15 cellular contexts compared by ENCODE assay signal in genomic region chr5:143205879-143206193, GRCh38.
DNase-seq lines count a peak whose midpoint lies in the region; ATAC-seq and TF ChIP-seq lines count a peak whose summit lies in the region.
"Had no signal": no experiment of that assay in that cellular context is flagged by ENCODE, and none has a peak within 500 bp of the region (broad histone marks: within the 10 kb centered on the region; RNA-seq: fewer than 3 reads in every experiment).

No MANE protein-coding gene starts in this region.

- H3K4me2 ChIP-seq in GM23248 (ENCODE audit: unreplicated experiment) (no peak overlapping the region), smooth muscle cell (no peak overlapping the region)
- H3K4me2 ChIP-seq: A549 had no signal

- no peaks in the 10 kb centered on the region for H3K79me2 ChIP-seq in GM23248 (ENCODE audit: insufficient read depth)
- no peaks in the 10 kb centered on the region for H3K79me2 ChIP-seq in smooth muscle cell (ENCODE audit: low read depth)

- H3K36me3 ChIP-seq in GM23248 (ENCODE audit: low read depth) (no peaks in the 10 kb centered on the region), smooth muscle cell (ENCODE audit: low read depth) (no peaks in the 10 kb centered on the region)
- H3K36me3 ChIP-seq: colonic mucosa, tibial artery had no signal

- H3K4me1 ChIP-seq in GM23248 (ENCODE audit: insufficient read depth), result peaks cover 38% of the 10 kb centered on the region
- H3K4me1 ChIP-seq in smooth muscle cell (ENCODE audit: low read depth), result no peaks in the 10 kb centered on the region
- H3K4me1 ChIP-seq: colonic mucosa had no signal

- CTCF ChIA-PET in activated CD8-positive, alpha-beta T cell treated with anti-CD3 and anti-CD28 coated beads for 36 hours (lab: Charles Lee), result interaction anchor here (1.1 kb wide), 1 partner anchor 198 kb away, joined by 3 read pairs; the partner anchor contains the start of gene NR3C1
- CTCF ChIA-PET in activated CD8-positive, alpha-beta T cell treated with anti-CD3 and anti-CD28 coated beads, Interleukin-2, amount 10 ng/mL, durations not matched to agents 7 days and 5 days (lab: Charles Lee), result interaction anchor here (1.1 to 1.3 kb wide), 3 partner anchors 14 to 192 kb away, joined by 3 to 5 read pairs (median 5); no protein-coding TSS in a partner anchor

- H2AFZ ChIP-seq in GM23248, result no peak overlapping the region
- H2AFZ ChIP-seq in smooth muscle cell (ENCODE audit: low read depth), result no peak overlapping the region

- peaks cover 29% of the 10 kb centered on the region for H3F3A ChIP-seq in GM23248 (ENCODE audit: insufficient read depth)
- H3F3A ChIP-seq in smooth muscle cell (ENCODE audit: low read depth), result peaks cover 9% of the 10 kb centered on the region

- H3K27ac ChIP-seq in GM23248 (peak overlapping the region; percentile 60), smooth muscle cell (ENCODE audit: low read depth) (peak overlapping the region; percentile 45)
- H3K27ac ChIP-seq: colonic mucosa, tibial artery had no signal

- H3K9me2 ChIP-seq in GM23248 (ENCODE audit: insufficient read depth), result no peaks in the 10 kb centered on the region

- H4K20me1 ChIP-seq in GM23248 (ENCODE audit: insufficient read depth) (no peaks in the 10 kb centered on the region), smooth muscle cell (ENCODE audit: low read depth) (no peaks in the 10 kb centered on the region)

- H3K4me1 Mint-ChIP-seq in activated CD8-positive, alpha-beta T cell treated with anti-CD3 and anti-CD28 coated beads for 36 hours (ENCODE audit: low read depth), result peaks cover 22% of the 10 kb centered on the region
- H3K4me1 Mint-ChIP-seq in activated CD8-positive, alpha-beta T cell treated with anti-CD3 and anti-CD28 coated beads, Interleukin-2, amount 10 ng/mL, durations not matched to agents 7 days and 5 days (ENCODE audit: low read depth), result peaks cover 7% of the 10 kb centered on the region
- H3K4me1 Mint-ChIP-seq in activated T-helper 1 cell treated with anti-CD3 and anti-CD28 coated beads, Interleukin-12 subunit alpha, Interleukin-12 subunit beta, Interleukin-2, Interleukin-4 antibody, amounts not matched to agents 30 ng/mL and 10 ng/mL and 1 ng/mL, durations not matched to agents 14 hours and 24 hours and 36 hours (ENCODE audit: low read depth), result peaks cover 40% of the 10 kb centered on the region
- H3K4me1 Mint-ChIP-seq: activated naive CD4-positive, alpha-beta T cell treated with anti-CD3 and anti-CD28 coated beads, Interleukin-2, amount 50 U/mL, for 24 hours had no signal

- in situ Hi-C loops in GM23248 (cut with MboI), result no loop called here

- no peak for DNase-seq in activated CD8-positive, alpha-beta T cell treated with anti-CD3 and anti-CD28 coated beads for 36 hours
- DNase-seq in activated CD8-positive, alpha-beta T cell treated with anti-CD3 and anti-CD28 coated beads, Interleukin-2, amount 10 ng/mL, durations not matched to agents 7 days and 5 days, result no peak
- DNase-seq in GM23248 (no peak), smooth muscle cell (lab: John Stamatoyannopoulos, UW; ENCODE audit: unreplicated experiment) (no peak), NCI-H128 (lab: John Stamatoyannopoulos, UW; ENCODE audit: unreplicated experiment) (no peak)
- DNase-seq in activated T-helper 1 cell treated with anti-CD3 and anti-CD28 coated beads, Interleukin-12 subunit alpha, Interleukin-12 subunit beta, Interleukin-2, Interleukin-4 antibody, amounts not matched to agents 30 ng/mL and 10 ng/mL and 1 ng/mL, durations not matched to agents 14 hours and 24 hours and 36 hours (ENCODE audit: low spot score), result no peak
- DNase-seq: activated CD4-positive, alpha-beta T cell treated with anti-CD3 and anti-CD28 coated beads, Interleukin-2, amount 10 ng/mL, durations not matched to agents 24 days and 14 days; colonic mucosa; DMS 273 treated with DMSO at 0.1 percent for 48 hours; naive thymus-derived CD8-positive, alpha-beta T cell; tibial artery had no signal

- H3K27me3 Mint-ChIP-seq in activated CD8-positive, alpha-beta T cell treated with anti-CD3 and anti-CD28 coated beads for 36 hours, result no peaks in the 10 kb centered on the region
- H3K27me3 Mint-ChIP-seq in activated CD8-positive, alpha-beta T cell treated with anti-CD3 and anti-CD28 coated beads, Interleukin-2, amount 10 ng/mL, durations not matched to agents 7 days and 5 days (ENCODE audit: low read depth), result no peaks in the 10 kb centered on the region
- H3K27me3 Mint-ChIP-seq in activated T-helper 1 cell treated with anti-CD3 and anti-CD28 coated beads, Interleukin-12 subunit alpha, Interleukin-12 subunit beta, Interleukin-2, Interleukin-4 antibody, amounts not matched to agents 30 ng/mL and 10 ng/mL and 1 ng/mL, durations not matched to agents 14 hours and 24 hours and 36 hours (ENCODE audit: insufficient read depth), result peaks cover 1% of the 10 kb centered on the region
- H3K27me3 Mint-ChIP-seq: activated CD4-positive, alpha-beta T cell treated with anti-CD3 and anti-CD28 coated beads, Interleukin-2, amount 10 ng/mL, durations not matched to agents 24 days and 14 days; activated naive CD4-positive, alpha-beta T cell treated with anti-CD3 and anti-CD28 coated beads, Interleukin-2, amount 50 U/mL, for 24 hours; naive thymus-derived CD8-positive, alpha-beta T cell had no signal

- TF ChIP-seq CTCF in activated CD8-positive, alpha-beta T cell treated with anti-CD3 and anti-CD28 coated beads for 36 hours (IDR thresholded peaks at IDR 0.05), result no peak
- TF ChIP-seq CTCF in smooth muscle cell (IDR thresholded peaks at IDR 0.05; ENCODE audit: borderline replicate concordance, insufficient read depth, poor library complexity, severe bottlenecking), result no peak

- no peaks in the 10 kb centered on the region for H3K9me3 Mint-ChIP-seq in activated CD8-positive, alpha-beta T cell treated with anti-CD3 and anti-CD28 coated beads for 36 hours
- H3K9me3 Mint-ChIP-seq in activated CD8-positive, alpha-beta T cell treated with anti-CD3 and anti-CD28 coated beads, Interleukin-2, amount 10 ng/mL, durations not matched to agents 7 days and 5 days (ENCODE audit: insufficient read depth), result peaks cover 5% of the 10 kb centered on the region
- peaks cover 9% of the 10 kb centered on the region for H3K9me3 Mint-ChIP-seq in activated T-helper 1 cell treated with anti-CD3 and anti-CD28 coated beads, Interleukin-12 subunit alpha, Interleukin-12 subunit beta, Interleukin-2, Interleukin-4 antibody, amounts not matched to agents 30 ng/mL and 10 ng/mL and 1 ng/mL, durations not matched to agents 14 hours and 24 hours and 36 hours
- H3K9me3 Mint-ChIP-seq: activated naive CD4-positive, alpha-beta T cell treated with anti-CD3 and anti-CD28 coated beads, Interleukin-2, amount 50 U/mL, for 24 hours had no signal

- 84 to 90% methylated on average over 3 of the region's 3 CpGs for WGBS in GM23248 (ENCODE audit: low coverage in 1 of 2, low lambda C conversion rate in 2 of 2, missing lambda C conversion rate in 2 of 2), 2 experiments
- 83% methylated on average over 3 of the region's 3 CpGs for WGBS in smooth muscle cell (ENCODE audit: low lambda C conversion rate)

- peaks cover 7% of the 10 kb centered on the region for H3K36me3 Mint-ChIP-seq in activated CD8-positive, alpha-beta T cell treated with anti-CD3 and anti-CD28 coated beads for 36 hours (ENCODE audit: low read depth)
- peaks cover 13% of the 10 kb centered on the region for H3K36me3 Mint-ChIP-seq in activated CD8-positive, alpha-beta T cell treated with anti-CD3 and anti-CD28 coated beads, Interleukin-2, amount 10 ng/mL, durations not matched to agents 7 days and 5 days (ENCODE audit: low read depth)
- H3K36me3 Mint-ChIP-seq in activated T-helper 1 cell treated with anti-CD3 and anti-CD28 coated beads, Interleukin-12 subunit alpha, Interleukin-12 subunit beta, Interleukin-2, Interleukin-4 antibody, amounts not matched to agents 30 ng/mL and 10 ng/mL and 1 ng/mL, durations not matched to agents 14 hours and 24 hours and 36 hours (ENCODE audit: low read depth), result peaks cover 15% of the 10 kb centered on the region

- H3K4me3 ChIP-seq in GM23248, result no peak overlapping the region
- H3K4me3 ChIP-seq in smooth muscle cell, result no peak overlapping the region
- H3K4me3 ChIP-seq: A549, colonic mucosa, tibial artery had no signal

- H3K27ac Mint-ChIP-seq in activated CD8-positive, alpha-beta T cell treated with anti-CD3 and anti-CD28 coated beads for 36 hours, result peak overlapping the region; percentile 79
- H3K27ac Mint-ChIP-seq in activated CD8-positive, alpha-beta T cell treated with anti-CD3 and anti-CD28 coated beads, Interleukin-2, amount 10 ng/mL, durations not matched to agents 7 days and 5 days, result no peak overlapping the region
- H3K27ac Mint-ChIP-seq in activated T-helper 1 cell treated with anti-CD3 and anti-CD28 coated beads, Interleukin-12 subunit alpha, Interleukin-12 subunit beta, Interleukin-2, Interleukin-4 antibody, amounts not matched to agents 30 ng/mL and 10 ng/mL and 1 ng/mL, durations not matched to agents 14 hours and 24 hours and 36 hours, result peak overlapping the region; percentile 57
- H3K27ac Mint-ChIP-seq: activated CD4-positive, alpha-beta T cell treated with anti-CD3 and anti-CD28 coated beads, Interleukin-2, amount 10 ng/mL, durations not matched to agents 24 days and 14 days; activated naive CD4-positive, alpha-beta T cell treated with anti-CD3 and anti-CD28 coated beads, Interleukin-2, amount 50 U/mL, for 24 hours had no signal

- H3K27me3 ChIP-seq in GM23248 (replicated peaks; ENCODE audit: insufficient read depth) (no peaks in the 10 kb centered on the region), smooth muscle cell (ENCODE audit: low read depth) (no peaks in the 10 kb centered on the region)
- H3K27me3 ChIP-seq: colonic mucosa, tibial artery had no signal

- H3K9ac ChIP-seq in GM23248, result no peak overlapping the region
- no peak overlapping the region for H3K9ac ChIP-seq in smooth muscle cell (ENCODE audit: low read depth)

- H3K9me3 ChIP-seq in GM23248 (ENCODE audit: low read depth) (no peaks in the 10 kb centered on the region), smooth muscle cell (replicated peaks; ENCODE audit: low read depth) (no peaks in the 10 kb centered on the region)
- H3K9me3 ChIP-seq: colonic mucosa, tibial artery had no signal

- ATAC-seq in activated CD8-positive, alpha-beta T cell treated with anti-CD3 and anti-CD28 coated beads for 36 hours, result no peak
- ATAC-seq in activated CD8-positive, alpha-beta T cell treated with anti-CD3 and anti-CD28 coated beads, Interleukin-2, amount 10 ng/mL, durations not matched to agents 7 days and 5 days, result no peak
- ATAC-seq in HG03354 (IDR thresholded peaks at IDR 0.05; ENCODE audit: poor library complexity, severe bottlenecking, unreplicated experiment), result no peak
- no peak for ATAC-seq in HG03457 (IDR thresholded peaks at IDR 0.05; ENCODE audit: unreplicated experiment)
- ATAC-seq: naive thymus-derived CD8-positive, alpha-beta T cell had no signal

- intact Hi-C loops in activated CD8-positive, alpha-beta T cell treated with anti-CD3 and anti-CD28 coated beads for 36 hours (cut with micrococcal nuclease), result no loop called here
- intact Hi-C loops in activated T-helper 1 cell treated with anti-CD3 and anti-CD28 coated beads, Interleukin-12 subunit alpha, Interleukin-12 subunit beta, Interleukin-2, Interleukin-4 antibody, amounts not matched to agents 30 ng/mL and 10 ng/mL and 1 ng/mL, durations not matched to agents 14 hours and 24 hours and 36 hours (cut with micrococcal nuclease), result no loop called here

- POLR2A ChIA-PET in activated CD8-positive, alpha-beta T cell treated with anti-CD3 and anti-CD28 coated beads for 36 hours (lab: Charles Lee), result interaction anchor here (1.6 kb wide), 1 partner anchor 17 kb away, joined by 4 read pairs; no protein-coding TSS in a partner anchor
- POLR2A ChIA-PET in activated CD8-positive, alpha-beta T cell treated with anti-CD3 and anti-CD28 coated beads, Interleukin-2, amount 10 ng/mL, durations not matched to agents 7 days and 5 days (lab: Charles Lee), result no interaction called here

- H3K4me3 Mint-ChIP-seq in activated CD8-positive, alpha-beta T cell treated with anti-CD3 and anti-CD28 coated beads for 36 hours, result no peak overlapping the region
- no peak overlapping the region for H3K4me3 Mint-ChIP-seq in activated CD8-positive, alpha-beta T cell treated with anti-CD3 and anti-CD28 coated beads, Interleukin-2, amount 10 ng/mL, durations not matched to agents 7 days and 5 days
- no peak overlapping the region for H3K4me3 Mint-ChIP-seq in activated T-helper 1 cell treated with anti-CD3 and anti-CD28 coated beads, Interleukin-12 subunit alpha, Interleukin-12 subunit beta, Interleukin-2, Interleukin-4 antibody, amounts not matched to agents 30 ng/mL and 10 ng/mL and 1 ng/mL, durations not matched to agents 14 hours and 24 hours and 36 hours
- H3K4me3 Mint-ChIP-seq: activated CD4-positive, alpha-beta T cell treated with anti-CD3 and anti-CD28 coated beads, Interleukin-2, amount 10 ng/mL, durations not matched to agents 24 days and 14 days; activated naive CD4-positive, alpha-beta T cell treated with anti-CD3 and anti-CD28 coated beads, Interleukin-2, amount 50 U/mL, for 24 hours had no signal
